ENCODE assay signal across 16 cellular contexts in genomic region chr10:113895018-113895417, GRCh38. TPM values are rescaled to one million over a fixed set of nuclear protein-coding genes. Genes with fewer than 3 reads are reported as not detected.
DNase-seq lines count a peak whose midpoint lies in the region; ATAC-seq and TF ChIP-seq lines count a peak whose summit lies in the region.
"Had no signal": no experiment of that assay in that cellular context is flagged by ENCODE, and none has a peak within 500 bp of the region (broad histone marks: within the 10 kb centered on the region; RNA-seq: fewer than 3 reads in every experiment).

No MANE protein-coding gene starts in this region.

- no peaks in the 10 kb centered on the region for H3K9me2 ChIP-seq in Loucy (replicated peaks; ENCODE audit: low read depth, low read length)
- no peaks in the 10 kb centered on the region for H3K9me2 ChIP-seq in Karpas-422 (replicated peaks; ENCODE audit: insufficient read depth, low read length)

- H3K4me3 ChIP-seq in Loucy (ENCODE audit: low read length, poor library complexity, severe bottlenecking) (no peak overlapping the region), Karpas-422 (ENCODE audit: low read length) (no peak overlapping the region)

- TF ChIP-seq CTCF in Loucy (conservative IDR thresholded peaks at IDR 0.05; ENCODE audit: low read length), result no peak

- H3K36me3 ChIP-seq in Loucy (ENCODE audit: insufficient read depth, low read length) (peaks cover 17% of the 10 kb centered on the region; the same call in 1 of the 2 replicates), Karpas-422 (ENCODE audit: insufficient read depth, low read length) (peaks cover 22% of the 10 kb centered on the region; the same call in 1 of the 2 replicates)

- no peak overlapping the region for H3K27ac ChIP-seq in Karpas-422 (ENCODE audit: low read length)
- H3K27ac ChIP-seq: HL-60, neutrophil had no signal

- H3K4me1 ChIP-seq in Loucy (ENCODE audit: insufficient read depth, low read length, poor library complexity, severe bottlenecking) (peaks cover 71% of the 10 kb centered on the region), Karpas-422 (ENCODE audit: low read length) (peaks cover 6% of the 10 kb centered on the region)

- H3K79me2 ChIP-seq in Loucy (ENCODE audit: insufficient read depth, low read length) (peaks cover 18% of the 10 kb centered on the region), Karpas-422 (ENCODE audit: low read length) (peaks cover 42% of the 10 kb centered on the region)

- peak; percentile 36 for DNase-seq in AG20443 (ENCODE audit: low spot score)
- DNase-seq in dermis blood vessel endothelial cell, result peak; percentile 30
- DNase-seq in kidney glomerular epithelial cell (lab: John Stamatoyannopoulos, UW), result peak; percentile 36
- DNase-seq in Karpas-422, result no peak
- DNase-seq: activated CD4-positive, alpha-beta T cell treated with anti-CD3 and anti-CD28 coated beads for 36 hours; activated naive CD8-positive, alpha-beta T cell treated with anti-CD3 and anti-CD28 coated beads for 36 hours; activated T-cell treated with anti-CD3 and anti-CD28 coated beads for 4 hours; DMS153; mesendoderm; MM.1S had no signal

- H3K27me3 ChIP-seq in Loucy (ENCODE audit: insufficient read depth, low read length, poor library complexity, severe bottlenecking) (no peaks in the 10 kb centered on the region), Karpas-422 (ENCODE audit: low read length) (no peaks in the 10 kb centered on the region)
- H3K27me3 ChIP-seq: neutrophil had no signal

- ATAC-seq in HG03439 (IDR thresholded peaks at IDR 0.05; ENCODE audit: unreplicated experiment) (no peak), GM21825 (IDR thresholded peaks at IDR 0.05; ENCODE audit: unreplicated experiment) (no peak), HG03095 (IDR thresholded peaks at IDR 0.05; ENCODE audit: unreplicated experiment) (no peak)
- ATAC-seq: activated CD4-positive, alpha-beta T cell treated with anti-CD3 and anti-CD28 coated beads for 36 hours had no signal

- H3K4me2 ChIP-seq in Loucy (ENCODE audit: low read depth, low read length, poor library complexity, severe bottlenecking) (peak overlapping the region; percentile 9), Karpas-422 (ENCODE audit: low read depth, low read length, poor library complexity, severe bottlenecking) (no peak overlapping the region)

- H4K20me1 ChIP-seq in Loucy (ENCODE audit: insufficient read depth, low read length, poor library complexity, severe bottlenecking), result no peaks in the 10 kb centered on the region
- no peaks in the 10 kb centered on the region for H4K20me1 ChIP-seq in Karpas-422 (ENCODE audit: insufficient read depth, low read depth, low read length)

- H3K9ac ChIP-seq in Loucy (ENCODE audit: low read depth, low read length, poor library complexity, severe bottlenecking) (peak overlapping the region; percentile 13), Karpas-422 (ENCODE audit: low read length) (no peak overlapping the region)

- H3K9me3 ChIP-seq in Loucy (ENCODE audit: insufficient read depth, low read depth, low read length), result no peaks in the 10 kb centered on the region
- no peaks in the 10 kb centered on the region for H3K9me3 ChIP-seq in Karpas-422 (ENCODE audit: low read length)
- H3K9me3 ChIP-seq: neutrophil had no signal

- H2AFZ ChIP-seq in Loucy (ENCODE audit: low read length), result no peak overlapping the region
- H2AFZ ChIP-seq in Karpas-422 (ENCODE audit: low read length), result no peak overlapping the region

- peaks cover 18% of the 10 kb centered on the region; the same call in 1 of the 2 replicates for H3F3A ChIP-seq in Loucy (ENCODE audit: low read depth)

RNA-seq across cellular contexts. Expression of gene NHLRC2, which starts 40.6 kb away (rescaled TPM):
- total RNA-seq in dermis blood vessel endothelial cell, result 15.8 and 22.6 TPM in 2 replicates
- total RNA-seq in Karpas-422 (2014; rRNA removed; shearing (Covaris generic); ENCODE audit: low replicate concordance), result 14.7 and 21.9 TPM in 2 replicates

RNA-seq across cellular contexts. Expression of gene DCLRE1A, which starts 41.1 kb away (rescaled TPM):
- 8.0 and 12.3 TPM in 2 replicates for total RNA-seq in dermis blood vessel endothelial cell
- 5.7 and 11.4 TPM in 2 replicates for total RNA-seq in Karpas-422 (2014; rRNA removed; shearing (Covaris generic); ENCODE audit: low replicate concordance)
